8 cellular contexts compared by ENCODE assay signal in the genomic region with DNA sequence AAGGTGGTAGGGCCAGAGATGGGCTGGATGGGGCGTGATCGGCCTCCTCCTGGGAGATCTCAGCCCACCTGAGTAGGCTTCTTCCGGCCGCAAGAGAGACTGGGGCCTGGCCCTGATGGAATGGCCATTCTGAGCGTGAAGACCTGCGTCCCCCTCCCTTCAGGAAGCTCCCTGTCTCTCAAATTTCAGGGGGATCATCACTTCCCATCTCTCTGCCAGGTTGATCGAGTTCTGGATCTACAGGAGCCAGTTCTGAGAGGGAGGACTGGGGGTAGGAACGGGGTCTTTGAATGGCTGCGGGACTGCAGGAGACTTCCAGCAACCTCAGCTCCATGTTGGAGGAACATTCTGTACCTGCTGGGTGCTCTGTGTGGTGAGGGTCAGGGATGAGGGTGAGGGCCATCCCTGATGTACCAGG. TPM values are rescaled to one million over a fixed set of nuclear protein-coding genes. Genes with fewer than 3 reads are reported as not detected.
DNase-seq lines count a peak whose midpoint lies in the region; ATAC-seq and TF ChIP-seq lines count a peak whose summit lies in the region.

No MANE protein-coding gene starts in this region.

- H3K27me3 ChIP-seq in SU-DHL-6 (ENCODE audit: low read length) (no peaks in the 10 kb centered on the region), skeletal muscle tissue (ENCODE audit: control insufficient read depth in 3 of 3, insufficient read depth in 3 of 3, low read length in 3 of 3) (no peaks in the 10 kb centered on the region)

- peak overlapping the region; percentile 52 for H2AFZ ChIP-seq in SU-DHL-6 (ENCODE audit: low read depth, low read length, severe bottlenecking)

- DNase-seq in foreskin fibroblast (no peak), H4 (ENCODE audit: low spot score) (no peak)
- DNase-seq in activated CD8-positive, alpha-beta memory T cell treated with anti-CD3 and anti-CD28 coated beads for 24 hours = no peak

- H3K36me3 ChIP-seq in SU-DHL-6 (ENCODE audit: low read length) (no peaks in the 10 kb centered on the region), skeletal muscle tissue (ENCODE audit: control insufficient read depth in 3 of 3, insufficient read depth in 3 of 3, low read length in 3 of 3) (no peaks in the 10 kb centered on the region)

- ATAC-seq in GM18520 (IDR thresholded peaks at IDR 0.05; ENCODE audit: unreplicated experiment) = peak; percentile 3
- ATAC-seq in GM19023 (IDR thresholded peaks at IDR 0.05; ENCODE audit: unreplicated experiment) = no peak
- ATAC-seq in GM19395 (IDR thresholded peaks at IDR 0.05; ENCODE audit: unreplicated experiment) = no peak

- TF ChIP-seq CTCF in SU-DHL-6 (IDR thresholded peaks at IDR 0.05; ENCODE audit: insufficient read depth, low read length, poor library complexity, severe bottlenecking) (no peak), foreskin fibroblast (IDR thresholded peaks at IDR 0.05; ENCODE audit: low read depth, low read length) (no peak)

- no peaks in the 10 kb centered on the region for H3K79me2 ChIP-seq in SU-DHL-6 (ENCODE audit: insufficient read depth, low read length)

- H4K20me1 ChIP-seq in SU-DHL-6 (ENCODE audit: low read depth, low read length) = no peaks in the 10 kb centered on the region

- H3K9me3 ChIP-seq in SU-DHL-6 (ENCODE audit: insufficient read depth, low read length) = no peaks in the 10 kb centered on the region
- H3K9me3 ChIP-seq in skeletal muscle tissue (ENCODE audit: control insufficient read depth in 3 of 3, low read length in 3 of 3) = no peaks in the 10 kb centered on the region

- H3K27ac ChIP-seq in SU-DHL-6 (ENCODE audit: low read depth, low read length) (no peak overlapping the region), skeletal muscle tissue (ENCODE audit: low read depth, low read length) (no peak overlapping the region)

- no peaks in the 10 kb centered on the region; the same call in 1 of the 2 replicates for H3F3A ChIP-seq in SU-DHL-6 (ENCODE audit: insufficient read depth)

- peak overlapping the region; percentile 45 for H3K4me3 ChIP-seq in SU-DHL-6 (ENCODE audit: insufficient read depth, low read length, poor library complexity, severe bottlenecking)
- peak overlapping the region; percentile 35 to 56 for H3K4me3 ChIP-seq in foreskin fibroblast (ENCODE audit: low read depth in 1 of 2, low read length in 2 of 2)
- H3K4me3 ChIP-seq in skeletal muscle tissue (ENCODE audit: low read length in 3 of 3) = peak overlapping the region; percentile 65 to 73 (median 71)

- H3K4me2 ChIP-seq in SU-DHL-6 (ENCODE audit: low read depth, low read length, poor library complexity, severe bottlenecking) = peak overlapping the region; percentile 61

- no peaks in the 10 kb centered on the region for H3K9me2 ChIP-seq in SU-DHL-6 (replicated peaks; ENCODE audit: insufficient read depth, low read length)

- H3K9ac ChIP-seq in SU-DHL-6 (ENCODE audit: low read length) (peak overlapping the region; percentile 37), skeletal muscle tissue (ENCODE audit: low read depth in 1 of 3, low read length in 3 of 3) (peak overlapping the region; percentile 43 to 62 (median 50))

- H3K4me1 ChIP-seq in skeletal muscle tissue (ENCODE audit: control insufficient read depth in 3 of 3, insufficient read depth in 3 of 3, low read length in 3 of 3) = peaks cover 10 to 13% (median 13%) of the 10 kb centered on the region in 3 donors

RNA-seq across cellular contexts. Expression of a gene that starts 9.3 kb away (rescaled TPM):
- not detected for total RNA-seq in skeletal muscle tissue
- not detected in 2 replicates for total RNA-seq in H4 (2014; rRNA removed; shearing (Covaris generic))

RNA-seq across cellular contexts. Expression of a gene that starts 25.9 kb away (rescaled TPM):
- not detected for total RNA-seq in skeletal muscle tissue
- not detected in 2 replicates for total RNA-seq in H4 (2014; rRNA removed; shearing (Covaris generic))

RNA-seq across cellular contexts. Expression of a gene that starts 26.1 kb away (rescaled TPM):
- total RNA-seq in skeletal muscle tissue = 37.1 TPM
- total RNA-seq in H4 (2014; rRNA removed; shearing (Covaris generic)) = 21.8 and 24.0 TPM in 2 replicates

RNA-seq across cellular contexts. Expression of a gene that starts 27.1 kb away (rescaled TPM):
- 56.4 TPM for total RNA-seq in skeletal muscle tissue
- total RNA-seq in H4 (2014; rRNA removed; shearing (Covaris generic)) = 165 and 172 TPM in 2 replicates

RNA-seq across cellular contexts. Expression of a gene that starts 35.0 kb away (rescaled TPM):
- 8.9 TPM for total RNA-seq in skeletal muscle tissue
- total RNA-seq in H4 (2014; rRNA removed; shearing (Covaris generic)) = 0.10 TPM in 1 of 2 replicates, not detected in the other
